8 cellular contexts compared by ENCODE assay signal in the genomic region with DNA sequence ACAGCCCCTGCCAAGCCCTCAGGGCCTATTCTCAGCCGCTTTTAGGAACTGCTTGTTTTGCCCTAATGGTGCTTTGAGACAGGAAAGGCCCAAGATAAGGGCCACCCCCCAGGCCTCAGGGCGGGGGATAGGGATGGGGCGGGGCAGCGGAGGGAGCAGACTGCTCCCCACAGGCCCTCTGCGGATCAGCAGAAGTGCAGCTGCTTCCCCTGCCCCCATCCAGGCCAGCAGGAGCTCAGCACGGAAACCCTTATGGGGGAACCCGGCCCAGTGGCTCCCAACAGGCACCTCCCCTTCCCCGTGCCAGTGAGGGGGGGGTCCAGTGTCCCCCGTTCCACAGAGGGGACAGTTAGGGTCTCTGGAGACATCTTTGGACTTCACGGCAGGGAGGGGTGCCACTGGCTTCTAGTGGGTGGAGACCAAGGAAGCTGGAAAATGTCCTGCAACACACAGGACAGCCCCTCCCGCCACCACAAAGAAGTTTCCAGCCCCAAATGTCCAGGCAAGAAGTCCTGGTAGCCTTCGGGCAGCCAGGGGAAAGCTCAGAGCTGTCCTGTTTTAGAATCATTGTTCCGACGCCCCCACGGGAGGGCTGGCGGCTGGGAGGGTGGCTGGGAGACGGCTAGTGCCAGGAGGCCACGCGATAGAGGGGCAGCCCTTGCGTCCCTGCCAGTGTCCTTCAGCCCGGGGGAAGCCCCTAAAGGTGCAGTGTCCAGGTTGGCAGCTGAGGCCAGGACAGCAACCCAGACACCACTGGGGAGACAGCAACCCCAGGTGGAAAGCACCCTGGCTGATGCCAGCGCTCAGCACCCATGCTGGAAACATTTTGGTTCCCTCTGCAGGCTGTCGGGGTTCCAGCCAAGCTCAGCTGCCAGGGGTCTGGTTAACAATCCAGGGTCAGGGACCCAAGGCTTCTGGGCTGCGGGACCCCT. TPM values are rescaled to one million over a fixed set of nuclear protein-coding genes. Genes with fewer than 3 reads are reported as not detected.
DNase-seq lines count a peak whose midpoint lies in the region; ATAC-seq and TF ChIP-seq lines count a peak whose summit lies in the region.

No MANE protein-coding gene starts in this region.

- no peak overlapping the region for H3K27ac Mint-ChIP-seq in endothelial cell (ENCODE audit: unreplicated experiment)

- no peak overlapping the region for H3K27ac ChIP-seq in lung (ENCODE audit: low read depth in 1 of 2, low read length in 1 of 2)

- no peak overlapping the region for H3K4me3 ChIP-seq in lung

- 30 to 32% methylated on average over 24 of the region's 24 CpGs for WGBS in lung, 2 donors

- H3K9me3 ChIP-seq in lung (ENCODE audit: control insufficient read depth in 2 of 2, insufficient read depth in 1 of 2, low read length in 1 of 2), result no peaks in the 10 kb centered on the region

- peaks cover 4% of the 10 kb centered on the region for H3K9me3 Mint-ChIP-seq in endothelial cell (ENCODE audit: unreplicated experiment)

- peaks cover 14% of the 10 kb centered on the region for H3K27me3 Mint-ChIP-seq in endothelial cell (ENCODE audit: unreplicated experiment)

- H3K36me3 Mint-ChIP-seq in endothelial cell (ENCODE audit: low read depth, unreplicated experiment), result peaks cover 7% of the 10 kb centered on the region

- no peak overlapping the region for H3K4me3 Mint-ChIP-seq in endothelial cell (ENCODE audit: unreplicated experiment)

- H3K4me1 Mint-ChIP-seq in endothelial cell (ENCODE audit: unreplicated experiment), result no peaks in the 10 kb centered on the region

- H3K27me3 ChIP-seq in lung (ENCODE audit: control insufficient read depth, insufficient read depth), result no peaks in the 10 kb centered on the region

- no peaks in the 10 kb centered on the region for H3K4me1 ChIP-seq in lung (ENCODE audit: control insufficient read depth in 2 of 2, insufficient read depth in 2 of 2, low read length in 2 of 2)

- TF ChIP-seq CTCF in lung (IDR thresholded peaks at IDR 0.05; ENCODE audit: control extremely low read depth, extremely low read depth), result no peak
- no peak for TF ChIP-seq CTCF in endothelial cell (IDR thresholded peaks at IDR 0.05; ENCODE audit: unreplicated experiment)

- H3K36me3 ChIP-seq in lung (ENCODE audit: control insufficient read depth in 2 of 2, insufficient read depth in 2 of 2, low read length in 2 of 2), result no peaks in the 10 kb centered on the region

- DNase-seq in AML-193 (lab: John Stamatoyannopoulos, UW) (peak; percentile 54 to 64), LHCN-M2 (ENCODE audit: low read depth) (peak; percentile 47), lung (ENCODE audit: low spot score) (no peak), kidney glomerular epithelial cell (lab: John Stamatoyannopoulos, UW) (no peak), endothelial cell (ENCODE audit: low spot score) (no peak)
- peak; percentile 68 for DNase-seq in activated CD8-positive, alpha-beta memory T cell treated with anti-CD3 and anti-CD28 coated beads, Interleukin-2, amount 50 U/mL, for 48 hours

- ATAC-seq in GM18861 (IDR thresholded peaks at IDR 0.05; ENCODE audit: unreplicated experiment) (peak; percentile 38), lung (ENCODE audit: insufficient read depth, low FRiP score) (peak; percentile 58), HG02588 (IDR thresholded peaks at IDR 0.05; ENCODE audit: unreplicated experiment) (no peak)

RNA-seq across cellular contexts. Expression of a gene that starts 10.4 kb away (rescaled TPM):
- total RNA-seq in LHCN-M2 (2014; rRNA removed) (not detected in 2 replicates), lung (1 to 10 TPM; 4.4 to 6.9 TPM), endothelial cell (ENCODE audit: unreplicated experiment) (not detected)
- polyA plus RNA-seq in LHCN-M2 (2012), result not detected
- polyA plus RNA-seq in lung, result 10 to 100 TPM in 1 of 2 donors, 1 to 10 TPM in 1; 2.3 to 19.5 TPM

RNA-seq across cellular contexts. Expression of a gene that starts 54.7 kb away (rescaled TPM):
- total RNA-seq in LHCN-M2 (2014; rRNA removed), result 63.1 and 63.6 TPM in 2 replicates
- polyA plus RNA-seq in LHCN-M2 (2012), result 21.3 TPM
- total RNA-seq in lung, result 1 to 10 TPM; 7.5 to 8.4 TPM
- polyA plus RNA-seq in lung, result 1 to 10 TPM; 8.0 to 9.8 TPM
- 40.1 TPM for total RNA-seq in endothelial cell (ENCODE audit: unreplicated experiment)

Comparison
In these comparisons a context has a peak if more than half of its experiments do, and no peak if none do; other contexts are left out.
1. DNase-seq: peak in AML-193 (2 of 2), LHCN-M2 (single experiment) and activated CD8-positive, alpha-beta memory T cell treated with anti-CD3 and anti-CD28 coated beads, Interleukin-2, amount 50 U/mL, for 48 hours (single experiment); none in lung (single experiment), kidney glomerular epithelial cell (single experiment) and endothelial cell (single experiment).